15 cellular contexts compared by ENCODE assay signal in genomic region chr20:53568351-53568750, GRCh38.
"Had no signal": no experiment of that assay in that cellular context is flagged by ENCODE, and none has a peak within 500 bp of the region (broad histone marks: within the 10 kb centered on the region; RNA-seq: fewer than 3 reads in every experiment).

No MANE protein-coding gene starts in this region.

- H3K27ac ChIP-seq: ascending aorta, foreskin keratinocyte, sigmoid colon, testis, WERI-Rb-1 had no signal

- H3K27ac Mint-ChIP-seq: activated CD4-positive, alpha-beta memory T cell treated with anti-CD3 and anti-CD28 coated beads, Interleukin-2, amount 10 ng/mL, durations not matched to agents 7 days and 5 days; activated CD4-positive, alpha-beta T cell treated with anti-CD3 and anti-CD28 coated beads for 36 hours had no signal

- H3K27me3 ChIP-seq: ascending aorta, foreskin keratinocyte, sigmoid colon, testis had no signal

- DNase-seq: activated CD4-positive, alpha-beta memory T cell treated with anti-CD3 and anti-CD28 coated beads, Interleukin-2, amount 10 ng/mL, durations not matched to agents 7 days and 5 days; activated CD4-positive, alpha-beta T cell treated with anti-CD3 and anti-CD28 coated beads for 36 hours; activated effector memory CD4-positive, alpha-beta T cell treated with Interleukin-2 at 50 U/mL for 16 hours; foreskin keratinocyte; immature natural killer cell; nephron progenitor cell; sigmoid colon; stimulated activated CD4-positive, alpha-beta T cell treated with anti-CD3 and anti-CD28 coated beads, Interleukin-2, amount 100 ng/mL, for 24 hours; stimulated activated naive CD8-positive, alpha-beta T cell treated with anti-CD3 and anti-CD28 coated beads, Interleukin-15, Interleukin-2, amounts not matched to agents 100 U/mL and 50 U/mL, for 24 hours; T-cell; T1000; testis; WERI-Rb-1 had no signal

- ATAC-seq: activated CD4-positive, alpha-beta T cell treated with anti-CD3 and anti-CD28 coated beads for 36 hours; foreskin keratinocyte; stimulated activated naive CD8-positive, alpha-beta T cell treated with anti-CD3 and anti-CD28 coated beads, Interleukin-15, Interleukin-2, amounts not matched to agents 100 U/mL and 50 U/mL, for 24 hours; T-cell had no signal

- H3K9me3 ChIP-seq: ascending aorta, sigmoid colon, testis had no signal

- H3K4me1 ChIP-seq: ascending aorta, foreskin keratinocyte, testis had no signal

- H3K27me3 Mint-ChIP-seq: activated CD4-positive, alpha-beta memory T cell treated with anti-CD3 and anti-CD28 coated beads, Interleukin-2, amount 10 ng/mL, durations not matched to agents 7 days and 5 days; activated CD4-positive, alpha-beta T cell treated with anti-CD3 and anti-CD28 coated beads for 36 hours; T-cell had no signal

- H3K4me3 ChIP-seq: ascending aorta, lung, sigmoid colon, testis had no signal

- H3K4me3 Mint-ChIP-seq: activated CD4-positive, alpha-beta memory T cell treated with anti-CD3 and anti-CD28 coated beads, Interleukin-2, amount 10 ng/mL, durations not matched to agents 7 days and 5 days; activated CD4-positive, alpha-beta T cell treated with anti-CD3 and anti-CD28 coated beads for 36 hours; immature natural killer cell; nephron progenitor cell; T-cell had no signal

- H3K4me1 Mint-ChIP-seq: nephron progenitor cell had no signal

- H3K9me3 Mint-ChIP-seq: activated CD4-positive, alpha-beta memory T cell treated with anti-CD3 and anti-CD28 coated beads, Interleukin-2, amount 10 ng/mL, durations not matched to agents 7 days and 5 days; immature natural killer cell; nephron progenitor cell; T-cell had no signal
